In genomic region chr5:139275536-139276297, GRCh38 we compare ENCODE assay signal across 8 cellular contexts. TPM values are rescaled to one million over a fixed set of nuclear protein-coding genes. Genes with fewer than 3 reads are reported as not detected.
DNase-seq lines count a peak whose midpoint lies in the region; ATAC-seq, FAIRE-seq and TF ChIP-seq lines count a peak whose summit lies in the region.

No MANE protein-coding gene starts in this region.

- peaks cover 68% of the 10 kb centered on the region for H3K36me3 Mint-ChIP-seq in activated T-cell treated with anti-CD3 and anti-CD28 coated beads, Interleukin-2, amount 50 U/mL, for 24 hours (ENCODE audit: low read depth)

- peaks cover 5 to 11% of the 10 kb centered on the region in 2 donors for H3K4me1 ChIP-seq in small intestine (ENCODE audit: control insufficient read depth in 2 of 2, insufficient read depth in 1 of 2, low read depth in 1 of 2, low read length in 1 of 2)

- H3K27me3 Mint-ChIP-seq in activated T-cell treated with anti-CD3 and anti-CD28 coated beads, Interleukin-2, amount 50 U/mL, for 24 hours: no peaks in the 10 kb centered on the region

- peaks cover 70% of the 10 kb centered on the region for H3K4me1 Mint-ChIP-seq in activated T-cell treated with anti-CD3 and anti-CD28 coated beads, Interleukin-2, amount 50 U/mL, for 24 hours (ENCODE audit: low read depth)

- H3K27me3 ChIP-seq in small intestine (ENCODE audit: control insufficient read depth in 2 of 2, insufficient read depth in 2 of 2, low read length in 2 of 2): no peaks in the 10 kb centered on the region

- ATAC-seq in GM19351 (IDR thresholded peaks at IDR 0.05; ENCODE audit: unreplicated experiment): no peak

- H3K9me3 ChIP-seq in small intestine (ENCODE audit: control insufficient read depth, low read depth): no peaks in the 10 kb centered on the region

- FAIRE-seq in small intestine (lab: Jason Lieb, UNC): no peak

- no peaks in the 10 kb centered on the region for H3K36me3 ChIP-seq in small intestine (ENCODE audit: control insufficient read depth in 2 of 2, insufficient read depth in 2 of 2, low read length in 2 of 2)

- H3K27ac Mint-ChIP-seq in activated T-cell treated with anti-CD3 and anti-CD28 coated beads, Interleukin-2, amount 50 U/mL, for 24 hours: peak overlapping the region; percentile 97

- CTCF ChIA-PET in RWPE1 (lab: Yijun Ruan, JAX): interaction anchor here (0.9 kb wide), 1 partner anchor 13 kb away, joined by 4 read pairs; no protein-coding TSS in a partner anchor

- WGBS in small intestine, 3 donors: 60 to 68% (median 67%) methylated on average over 6 of the region's 6 CpGs

- H3K4me3 ChIP-seq in epithelial cell of esophagus (ENCODE audit: low read length) (peak overlapping the region; percentile 83), small intestine (ENCODE audit: low read depth in 1 of 2, low read length in 2 of 2) (no peak overlapping the region)

- peak; percentile 53 for DNase-seq in activated T-cell treated with anti-CD3 and anti-CD28 coated beads, Interleukin-2, amount 50 U/mL, for 24 hours
- DNase-seq in activated T-cell treated with anti-CD3 and anti-CD28 coated beads for 4 hours: no peak
- peak; percentile 62 for DNase-seq in RWPE1 (ENCODE audit: low spot score)
- DNase-seq in epithelial cell of esophagus (ENCODE audit: low read depth): peak; percentile 80
- DNase-seq in small intestine: peak; percentile 21
- no peak for DNase-seq in DMS79 (lab: John Stamatoyannopoulos, UW)
- DNase-seq in DMS114 treated with DMSO at 0.1 percent for 48 hours (lab: John Stamatoyannopoulos, UW; ENCODE audit: unreplicated experiment): no peak

- TF ChIP-seq CTCF in RWPE1 (conservative IDR thresholded peaks at IDR 0.05; ENCODE audit: low read depth): no peak
- TF ChIP-seq CTCF in epithelial cell of esophagus (IDR thresholded peaks at IDR 0.05; ENCODE audit: insufficient read depth, low read depth, low read length, missing control alignments): no peak

- no peaks in the 10 kb centered on the region for H3K9me3 Mint-ChIP-seq in activated T-cell treated with anti-CD3 and anti-CD28 coated beads, Interleukin-2, amount 50 U/mL, for 24 hours

- peak overlapping the region; percentile 72 for H3K27ac ChIP-seq in RWPE1
- H3K27ac ChIP-seq in small intestine (ENCODE audit: low read depth in 1 of 2, low read length in 1 of 2): no peak overlapping the region

- H3K4me3 Mint-ChIP-seq in activated T-cell treated with anti-CD3 and anti-CD28 coated beads, Interleukin-2, amount 50 U/mL, for 24 hours: peak overlapping the region; percentile 98

- POLR2A ChIA-PET in RWPE1 (lab: Yijun Ruan, JAX; ENCODE audit: low non-redundant PET): interaction anchor here (0.6 to 1.6 kb wide), 5 partner anchors 10 to 116 kb away, joined by 3 to 6 read pairs (median 4); partner anchors contain the start of gene MATR3

RNA-seq across cellular contexts. Expression of gene MATR3, which starts 17.8 kb away (rescaled TPM):
- 100 to 1,000 TPM in 1 of 3 donors, 10 to 100 TPM in 2; 63.1 to 128 (median 72.7) TPM for polyA plus RNA-seq in small intestine

Comparison
In these comparisons a context has a peak if more than half of its experiments do, and no peak if none do; other contexts are left out.
1. DNase-seq: peak in activated T-cell treated with anti-CD3 and anti-CD28 coated beads, Interleukin-2, amount 50 U/mL, for 24 hours (single experiment), RWPE1 (single experiment), epithelial cell of esophagus (single experiment) and small intestine (single experiment); none in activated T-cell treated with anti-CD3 and anti-CD28 coated beads for 4 hours (single experiment), DMS79 (single experiment) and DMS114 treated with DMSO at 0.1 percent for 48 hours (single experiment).